ENCODE assay signal across 15 cellular contexts in genomic region chr20:50133474-50134217, GRCh38. TPM values are rescaled to one million over a fixed set of nuclear protein-coding genes. Genes with fewer than 3 reads are reported as not detected.
DNase-seq lines count a peak whose midpoint lies in the region; ATAC-seq and TF ChIP-seq lines count a peak whose summit lies in the region.
"Had no signal": no experiment of that assay in that cellular context is flagged by ENCODE, and none has a peak within 500 bp of the region (broad histone marks: within the 10 kb centered on the region; RNA-seq: fewer than 3 reads in every experiment).

No MANE protein-coding gene starts in this region.

- TF ChIP-seq CTCF in activated CD8-positive, alpha-beta T cell treated with anti-CD3 and anti-CD28 coated beads for 36 hours (IDR thresholded peaks at IDR 0.05), result peak; percentile 19
- peak; percentile 23 for TF ChIP-seq CTCF in astrocyte of the spinal cord (IDR thresholded peaks at IDR 0.05; ENCODE audit: low read depth, low read length)

- H3K27me3 ChIP-seq in subcutaneous abdominal adipose tissue (ENCODE audit: control insufficient read depth in 5 of 5, insufficient read depth in 4 of 5, low read length in 5 of 5), result no peaks in the 10 kb centered on the region

- POLR2A ChIA-PET in activated CD8-positive, alpha-beta T cell treated with anti-CD3 and anti-CD28 coated beads for 36 hours (lab: Charles Lee), result interaction anchor here (0.8 to 1.5 kb wide), 2 partner anchors 17 to 42 kb away, joined by 3 read pairs; no protein-coding TSS in a partner anchor
- POLR2A ChIA-PET in activated CD8-positive, alpha-beta T cell treated with anti-CD3 and anti-CD28 coated beads, Interleukin-2, amount 10 ng/mL, durations not matched to agents 7 days and 5 days (lab: Charles Lee), result interaction anchor here (1.1 to 1.2 kb wide), 2 partner anchors 14 to 20 kb away, joined by 3 read pairs; partner anchors contain the start of gene PEDS1

- in situ Hi-C loops in astrocyte of the spinal cord (cut with HindIII; ENCODE audit: low sequenced_read_pairs), result no loop called here

- H3K9me3 Mint-ChIP-seq in activated CD8-positive, alpha-beta T cell treated with anti-CD3 and anti-CD28 coated beads for 36 hours, result no peaks in the 10 kb centered on the region
- H3K9me3 Mint-ChIP-seq in activated CD8-positive, alpha-beta T cell treated with anti-CD3 and anti-CD28 coated beads, Interleukin-2, amount 10 ng/mL, durations not matched to agents 7 days and 5 days (ENCODE audit: insufficient read depth), result no peaks in the 10 kb centered on the region
- H3K9me3 Mint-ChIP-seq: immature natural killer cell had no signal

- H3K27ac Mint-ChIP-seq in activated CD8-positive, alpha-beta T cell treated with anti-CD3 and anti-CD28 coated beads for 36 hours, result no peak overlapping the region
- H3K27ac Mint-ChIP-seq in activated CD8-positive, alpha-beta T cell treated with anti-CD3 and anti-CD28 coated beads, Interleukin-2, amount 10 ng/mL, durations not matched to agents 7 days and 5 days, result no peak overlapping the region

- intact Hi-C loops in activated CD8-positive, alpha-beta T cell treated with anti-CD3 and anti-CD28 coated beads for 36 hours (cut with micrococcal nuclease), result no loop called here
- intact Hi-C loops in left ventricle myocardium superior (cut with micrococcal nuclease), result no loop called here

- H3K36me3 Mint-ChIP-seq in activated CD8-positive, alpha-beta T cell treated with anti-CD3 and anti-CD28 coated beads for 36 hours (ENCODE audit: low read depth), result peaks cover 23% of the 10 kb centered on the region
- peaks cover 36% of the 10 kb centered on the region for H3K36me3 Mint-ChIP-seq in activated CD8-positive, alpha-beta T cell treated with anti-CD3 and anti-CD28 coated beads, Interleukin-2, amount 10 ng/mL, durations not matched to agents 7 days and 5 days (ENCODE audit: low read depth)

- no peak overlapping the region for H3K4me3 Mint-ChIP-seq in activated CD8-positive, alpha-beta T cell treated with anti-CD3 and anti-CD28 coated beads for 36 hours
- no peak overlapping the region for H3K4me3 Mint-ChIP-seq in activated CD8-positive, alpha-beta T cell treated with anti-CD3 and anti-CD28 coated beads, Interleukin-2, amount 10 ng/mL, durations not matched to agents 7 days and 5 days
- H3K4me3 Mint-ChIP-seq: immature natural killer cell had no signal

- H3K4me1 Mint-ChIP-seq in activated CD8-positive, alpha-beta T cell treated with anti-CD3 and anti-CD28 coated beads for 36 hours (ENCODE audit: low read depth), result peaks cover 12% of the 10 kb centered on the region
- H3K4me1 Mint-ChIP-seq in activated CD8-positive, alpha-beta T cell treated with anti-CD3 and anti-CD28 coated beads, Interleukin-2, amount 10 ng/mL, durations not matched to agents 7 days and 5 days (ENCODE audit: low read depth), result no peaks in the 10 kb centered on the region

- CTCF ChIA-PET in activated CD8-positive, alpha-beta T cell treated with anti-CD3 and anti-CD28 coated beads for 36 hours (lab: Charles Lee), result interaction anchor here (0.9 to 3.3 kb wide), 12 partner anchors 10 to 155 kb away, joined by 3 to 15 read pairs (median 4); partner anchors contain the start of gene PEDS1
- CTCF ChIA-PET in activated CD8-positive, alpha-beta T cell treated with anti-CD3 and anti-CD28 coated beads, Interleukin-2, amount 10 ng/mL, durations not matched to agents 7 days and 5 days (lab: Charles Lee), result interaction anchor here (0.6 to 2.1 kb wide), 11 partner anchors 9 to 155 kb away, joined by 3 to 21 read pairs (median 5); partner anchors contain the start of gene PEDS1

- H3K4me3 ChIP-seq in astrocyte of the spinal cord (ENCODE audit: low read depth, low read length), result no peak overlapping the region
- no peak overlapping the region for H3K4me3 ChIP-seq in subcutaneous abdominal adipose tissue (ENCODE audit: low read depth in 1 of 5, low read length in 5 of 5)

- peak; percentile 50 for ATAC-seq in activated CD8-positive, alpha-beta T cell treated with anti-CD3 and anti-CD28 coated beads for 36 hours
- ATAC-seq in activated CD8-positive, alpha-beta T cell treated with anti-CD3 and anti-CD28 coated beads, Interleukin-2, amount 10 ng/mL, durations not matched to agents 7 days and 5 days, result no peak
- ATAC-seq in left ventricle myocardium superior, result peak; percentile 16
- ATAC-seq: sciatic nerve had no signal

- H3K9ac ChIP-seq in subcutaneous abdominal adipose tissue (ENCODE audit: low read length in 5 of 5), result no peak overlapping the region

- peak overlapping the region; percentile 54 for H3K27ac ChIP-seq in subcutaneous abdominal adipose tissue (ENCODE audit: low read depth, low read length)
- H3K27ac ChIP-seq: epithelial cell of prostate had no signal

- H3K27me3 Mint-ChIP-seq in activated CD8-positive, alpha-beta T cell treated with anti-CD3 and anti-CD28 coated beads for 36 hours, result no peaks in the 10 kb centered on the region
- H3K27me3 Mint-ChIP-seq in activated CD8-positive, alpha-beta T cell treated with anti-CD3 and anti-CD28 coated beads, Interleukin-2, amount 10 ng/mL, durations not matched to agents 7 days and 5 days (ENCODE audit: low read depth), result no peaks in the 10 kb centered on the region

- H3K9me3 ChIP-seq in subcutaneous abdominal adipose tissue (ENCODE audit: control insufficient read depth in 5 of 5, low read length in 5 of 5), result no peaks in the 10 kb centered on the region

- H3K36me3 ChIP-seq in subcutaneous abdominal adipose tissue (ENCODE audit: control insufficient read depth in 5 of 5, insufficient read depth in 5 of 5, low read length in 5 of 5), result peaks cover 0 to 61% (median 36%) of the 10 kb centered on the region in 5 donors

- H3K4me1 ChIP-seq in subcutaneous abdominal adipose tissue (ENCODE audit: control insufficient read depth in 5 of 5, insufficient read depth in 5 of 5, low read length in 5 of 5), result peaks cover 0 to 55% (median 45%) of the 10 kb centered on the region in 5 donors

- DNase-seq in activated CD8-positive, alpha-beta T cell treated with anti-CD3 and anti-CD28 coated beads for 36 hours, result no peak
- no peak for DNase-seq in activated CD8-positive, alpha-beta T cell treated with anti-CD3 and anti-CD28 coated beads, Interleukin-2, amount 10 ng/mL, durations not matched to agents 7 days and 5 days
- DNase-seq in astrocyte of the spinal cord (ENCODE audit: low read depth, low spot score) (no peak), left ventricle myocardium superior (no peak), NCI-H2171 treated with DMSO at 0.1 percent for 48 hours (lab: John Stamatoyannopoulos, UW) (no peak), globus pallidus (ENCODE audit: low spot score) (no peak)
- DNase-seq in effector CD8-positive, alpha-beta T cell (lab: John Stamatoyannopoulos, UW), result no peak
- DNase-seq: activated CD4-positive, alpha-beta T cell treated with anti-CD3 and anti-CD28 coated beads for 1 hour; activated T-cell treated with anti-CD3 and anti-CD28 coated beads, Interleukin-2, amount 50 U/mL, for 48 hours; DMS79; immature natural killer cell; SW 1271 had no signal

RNA-seq across cellular contexts. Expression of gene PEDS1, which starts 19.9 kb away (rescaled TPM):
- total RNA-seq in activated CD8-positive, alpha-beta T cell treated with anti-CD3 and anti-CD28 coated beads for 36 hours, result 10 to 100 TPM; 16.0 to 17.3 TPM
- 10 to 100 TPM; 28.7 to 30.2 TPM for total RNA-seq in activated CD8-positive, alpha-beta T cell treated with anti-CD3 and anti-CD28 coated beads, Interleukin-2, amount 10 ng/mL, durations not matched to agents 7 days and 5 days
- 31.1 TPM for total RNA-seq in left ventricle myocardium superior

RNA-seq across cellular contexts. Expression of gene UBE2V1, which starts 20.7 kb away (rescaled TPM):
- 100 to 1,000 TPM; 112 to 151 TPM for total RNA-seq in activated CD8-positive, alpha-beta T cell treated with anti-CD3 and anti-CD28 coated beads for 36 hours
- 100 to 1,000 TPM; 120 to 131 TPM for total RNA-seq in activated CD8-positive, alpha-beta T cell treated with anti-CD3 and anti-CD28 coated beads, Interleukin-2, amount 10 ng/mL, durations not matched to agents 7 days and 5 days
- total RNA-seq in left ventricle myocardium superior, result 92.6 TPM

RNA-seq across cellular contexts. Expression of gene CEBPB, which starts 57.0 kb away (rescaled TPM):
- total RNA-seq in activated CD8-positive, alpha-beta T cell treated with anti-CD3 and anti-CD28 coated beads for 36 hours, result 10 to 100 TPM; 27.2 to 28.4 TPM
- total RNA-seq in activated CD8-positive, alpha-beta T cell treated with anti-CD3 and anti-CD28 coated beads, Interleukin-2, amount 10 ng/mL, durations not matched to agents 7 days and 5 days, result 10 to 100 TPM; 28.8 to 32.0 TPM
- 59.4 TPM for total RNA-seq in left ventricle myocardium superior
